8 cellular contexts compared by ENCODE assay signal in genomic region chr3:3179407-3180094, GRCh38. TPM values are rescaled to one million over a fixed set of nuclear protein-coding genes. Genes with fewer than 3 reads are reported as not detected.
DNase-seq lines count a peak whose midpoint lies in the region; ATAC-seq and TF ChIP-seq lines count a peak whose summit lies in the region.

CRBN (minus strand) TSS chr3:3179691; CDS start chr3:3179687, 4 bp downstream.

- ATAC-seq in HG02623 (IDR thresholded peaks at IDR 0.05; ENCODE audit: unreplicated experiment): peak; percentile 98
- ATAC-seq in psoas muscle: peak; percentile 97 to 99 (median 99)

- H3K4me3 ChIP-seq in GM12875 (ENCODE audit: low read depth, low read length): peak within 1 kb of the TSS; percentile 91
- peak within 1 kb of the TSS; percentile 99 for H3K4me3 ChIP-seq in left ventricle myocardium inferior
- H3K4me3 ChIP-seq in psoas muscle: peak within 1 kb of the TSS; percentile 92
- peak within 1 kb of the TSS; percentile 84 for H3K4me3 ChIP-seq in urinary bladder (ENCODE audit: low read depth, low read length)

- H3K36me3 ChIP-seq in left ventricle myocardium inferior (peaks cover 8% of the 10 kb centered on the region), psoas muscle (ENCODE audit: insufficient read depth in 1 of 2, low read depth in 1 of 2) (peaks cover 0 to 10% of the 10 kb centered on the region in 2 donors), urinary bladder (ENCODE audit: insufficient read depth) (no peaks in the 10 kb centered on the region)

- peaks cover 20% of the 10 kb centered on the region for H3K36me3 Mint-ChIP-seq in T-helper 1 cell treated with Interleukin-12 subunit alpha and Interleukin-12 subunit beta and Interleukin-4 antibody, amounts not matched to agents 30 μg/mL and 1 μg/mL, for 36 hours (ENCODE audit: low read depth)

- peak; percentile 99 for TF ChIP-seq CTCF in GM12875 (IDR thresholded peaks at IDR 0.05; ENCODE audit: borderline replicate concordance, insufficient read depth, low read depth, low read length)
- TF ChIP-seq CTCF in left ventricle myocardium inferior (IDR thresholded peaks at IDR 0.05; ENCODE audit: borderline replicate concordance): peak; percentile 100
- peak; percentile 99 for TF ChIP-seq CTCF in psoas muscle (IDR thresholded peaks at IDR 0.05)

- 1 to 2% (median 1%) methylated on average over 41 to 56 of the region's 56 CpGs for WGBS in psoas muscle, 3 donors
- WGBS in urinary bladder: under 1% methylated on average over 56 of the region's 56 CpGs

- peak within 1 kb of the TSS; percentile 88 for H3K27ac Mint-ChIP-seq in T-helper 1 cell treated with Interleukin-12 subunit alpha and Interleukin-12 subunit beta and Interleukin-4 antibody, amounts not matched to agents 30 μg/mL and 1 μg/mL, for 36 hours

- DNase-seq in NCI-H1092 treated with DMSO at 0.1 percent for 48 hours (lab: John Stamatoyannopoulos, UW): peak; percentile 60
- peak; percentile 83 for DNase-seq in amniotic stem cell (lab: John Stamatoyannopoulos, UW)
- DNase-seq in left ventricle myocardium inferior: peak; percentile 85
- DNase-seq in psoas muscle: peak; percentile 89 to 92

- H3K4me1 ChIP-seq in left ventricle myocardium inferior (peaks cover 52% of the 10 kb centered on the region), psoas muscle (peaks cover 16% of the 10 kb centered on the region), urinary bladder (ENCODE audit: insufficient read depth) (peaks cover 2% of the 10 kb centered on the region)

- H3K27ac ChIP-seq in left ventricle myocardium inferior (replicated peaks) (peak within 1 kb of the TSS; percentile 85), psoas muscle (peak within 1 kb of the TSS; percentile 84), urinary bladder (ENCODE audit: low read depth) (peak within 1 kb of the TSS; percentile 26)

- no peaks in the 10 kb centered on the region for H3K9me3 Mint-ChIP-seq in T-helper 1 cell treated with Interleukin-12 subunit alpha and Interleukin-12 subunit beta and Interleukin-4 antibody, amounts not matched to agents 30 μg/mL and 1 μg/mL, for 36 hours

- H3K9me3 ChIP-seq in left ventricle myocardium inferior (replicated peaks): no peaks in the 10 kb centered on the region
- no peaks in the 10 kb centered on the region for H3K9me3 ChIP-seq in psoas muscle

- H3K27me3 ChIP-seq in left ventricle myocardium inferior (ENCODE audit: low read depth): no peaks in the 10 kb centered on the region
- H3K27me3 ChIP-seq in psoas muscle (ENCODE audit: insufficient read depth in 3 of 3, low read length in 2 of 3): no peaks in the 10 kb centered on the region

- no peaks in the 10 kb centered on the region for H3K27me3 Mint-ChIP-seq in T-helper 1 cell treated with Interleukin-12 subunit alpha and Interleukin-12 subunit beta and Interleukin-4 antibody, amounts not matched to agents 30 μg/mL and 1 μg/mL, for 36 hours (ENCODE audit: low read depth)

- H3K4me1 Mint-ChIP-seq in T-helper 1 cell treated with Interleukin-12 subunit alpha and Interleukin-12 subunit beta and Interleukin-4 antibody, amounts not matched to agents 30 μg/mL and 1 μg/mL, for 36 hours (ENCODE audit: low read depth): peaks cover 33% of the 10 kb centered on the region

- intact Hi-C loops in left ventricle myocardium inferior (cut with micrococcal nuclease) (no loop called here), psoas muscle (cut with DNase I) (loop anchor here (5.0 kb wide), 1 partner anchor 52 kb away; the partner anchor contains the start of gene TRNT1 (in 2 of the 2))

- H3K4me3 Mint-ChIP-seq in T-helper 1 cell treated with Interleukin-12 subunit alpha and Interleukin-12 subunit beta and Interleukin-4 antibody, amounts not matched to agents 30 μg/mL and 1 μg/mL, for 36 hours: peak within 1 kb of the TSS; percentile 96

RNA-seq across cellular contexts. Expression of gene CRBN, which starts in this region (rescaled TPM):
- total RNA-seq in left ventricle myocardium inferior (53.8 TPM), psoas muscle (10 to 100 TPM; 40.6 to 55.2 (median 47.3) TPM), urinary bladder (154 TPM)
- polyA plus RNA-seq in psoas muscle (10 to 100 TPM; 17.9 to 30.7 (median 26.7) TPM), urinary bladder (36.7 TPM)

Comparison
In these comparisons a context has a peak if more than half of its experiments do, and no peak if none do; other contexts are left out.
1. Peak in every context shown above with its lines: DNase-seq, ATAC-seq, H3K4me3 ChIP-seq and H3K27ac ChIP-seq.
2. H3K27ac ChIP-seq: peak in every context shown above with its lines; median percentile 85 in left ventricle myocardium inferior; 84 in psoas muscle; 26 in urinary bladder.